ENCODE assay signal across 3 cellular contexts in genomic region chr4:134958862-134959261, GRCh38.
"Had no signal": no experiment of that assay in that cellular context is flagged by ENCODE, and none has a peak within 500 bp of the region (broad histone marks: within the 10 kb centered on the region; RNA-seq: fewer than 3 reads in every experiment).

No MANE protein-coding gene starts in this region.

- H3K4me3 ChIP-seq: GM12878 had no signal

- DNase-seq: GDM1, GF-D8 had no signal
